8 cellular contexts compared by ENCODE assay signal in the genomic region with DNA sequence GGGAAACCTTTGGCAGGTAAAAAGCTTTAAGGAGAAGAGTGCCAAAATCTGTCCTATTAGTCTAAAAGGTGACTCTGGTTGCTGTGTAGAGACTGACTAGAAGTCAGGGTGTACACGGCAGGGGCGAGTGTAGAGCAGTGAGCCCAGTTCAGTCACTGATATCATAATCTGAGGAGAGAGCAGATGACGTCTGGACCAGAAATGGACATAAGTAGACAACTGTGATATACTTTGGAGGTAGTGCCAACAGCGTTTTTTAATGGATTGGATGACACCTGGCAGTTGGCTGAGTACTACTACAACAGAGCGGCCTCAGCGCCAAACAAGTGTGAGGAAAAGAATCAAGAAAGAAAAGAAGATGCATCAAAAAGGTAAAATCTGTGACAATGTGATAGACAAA.
"Had no signal": no experiment of that assay in that cellular context is flagged by ENCODE, and none has a peak within 500 bp of the region (broad histone marks: within the 10 kb centered on the region; RNA-seq: fewer than 3 reads in every experiment).

No MANE protein-coding gene starts in this region.

- H3K4me3 Mint-ChIP-seq: HFFc6 had no signal

- ATAC-seq: HCT116, K562 had no signal

- H3K27ac ChIP-seq: GM23248 had no signal

- DNase-seq: GOT3, H7, HFFc6, IMR-90 had no signal

- H3K4me3 ChIP-seq: GM23248, HAP-1, K562 had no signal

- H3K9me3 Mint-ChIP-seq: HFFc6 had no signal

- H3K27ac Mint-ChIP-seq: HFFc6 had no signal
